ENCODE assay signal across 18 cellular contexts in genomic region chr20:59778615-59779200, GRCh38.
A peak's percentile ranks its signal among the peaks of the same experiment; 100 is the strongest.
DNase-seq lines count a peak whose midpoint lies in the region; ATAC-seq lines count a peak whose summit lies in the region.
"Had no signal": no experiment of that assay in that cellular context is flagged by ENCODE, and none has a peak within 500 bp of the region (broad histone marks: within the 10 kb centered on the region; RNA-seq: fewer than 3 reads in every experiment).

No MANE protein-coding gene starts in this region.

- DNase-seq in activated effector memory CD4-positive, alpha-beta T cell treated with anti-CD3 and anti-CD28 coated beads, Interleukin-2, amount 50 U/mL, for 16 hours = peak; percentile 24
- no peak for DNase-seq in activated effector memory CD4-positive, alpha-beta T cell treated with Interleukin-2 at 50 U/mL for 16 hours
- peak; percentile 44 for DNase-seq in NCI-H510A (lab: John Stamatoyannopoulos, UW)
- DNase-seq in islet precursor cell = peak; percentile 35
- DNase-seq in ureter (ENCODE audit: low spot score) = peak; percentile 36
- DNase-seq: C1 segment of cervical spinal cord, DMS 273 treated with DMSO at 0.1 percent for 48 hours, GDM1, GOT3, NCI-H1048, NCI-H146, NCI-H345, NCI-H69, PC-9 had no signal

- ATAC-seq in HG02885 (IDR thresholded peaks at IDR 0.05; ENCODE audit: poor library complexity, unreplicated experiment) (no peak), HG02588 (IDR thresholded peaks at IDR 0.05; ENCODE audit: unreplicated experiment) (no peak), HG03095 (IDR thresholded peaks at IDR 0.05; ENCODE audit: unreplicated experiment) (no peak)
- ATAC-seq: GM12878 had no signal
